Comparison of ENCODE assay signal across 8 cellular contexts in the genomic region with DNA sequence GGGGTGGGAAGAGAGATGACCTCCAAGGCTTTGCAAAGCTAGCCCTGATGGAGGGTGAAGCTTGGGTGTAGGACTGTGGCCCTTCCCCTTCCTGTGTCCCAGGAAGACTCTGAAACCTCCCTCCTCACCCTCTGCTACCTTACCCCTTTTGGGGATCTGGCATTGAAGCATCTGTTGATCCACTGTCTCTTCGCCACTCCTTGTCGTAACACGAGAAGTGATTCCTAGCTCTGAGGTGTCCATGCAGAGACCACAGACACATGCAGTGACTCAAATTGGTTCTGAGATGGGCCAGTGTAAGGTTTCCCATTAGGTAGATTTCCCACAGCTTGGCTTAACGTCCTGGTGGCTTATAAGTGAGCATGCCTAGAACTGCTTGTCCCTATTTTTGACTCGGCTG.
DNase-seq lines count a peak whose midpoint lies in the region; ATAC-seq and TF ChIP-seq lines count a peak whose summit lies in the region.

No MANE protein-coding gene starts in this region.

- no peaks in the 10 kb centered on the region for H3K79me2 ChIP-seq in KMS-11 (ENCODE audit: insufficient read depth, low read depth)
- no peaks in the 10 kb centered on the region for H3K79me2 ChIP-seq in Karpas-422 (ENCODE audit: low read length)

- no peaks in the 10 kb centered on the region for H3K9me3 Mint-ChIP-seq in stimulated activated effector memory CD8-positive, alpha-beta T cell treated with anti-CD3 and anti-CD28 coated beads, Interleukin-12 subunit alpha, Interleukin-12 subunit beta, amount 100 ng/mL, for 72 hours

- peak overlapping the region; percentile 62 for H3K4me3 Mint-ChIP-seq in stimulated activated effector memory CD8-positive, alpha-beta T cell treated with anti-CD3 and anti-CD28 coated beads, Interleukin-12 subunit alpha, Interleukin-12 subunit beta, amount 100 ng/mL, for 72 hours

- peak overlapping the region; percentile 84 for H3K27ac Mint-ChIP-seq in stimulated activated effector memory CD8-positive, alpha-beta T cell treated with anti-CD3 and anti-CD28 coated beads, Interleukin-12 subunit alpha, Interleukin-12 subunit beta, amount 100 ng/mL, for 72 hours

- H3K4me1 ChIP-seq in KMS-11 (ENCODE audit: low read depth, poor library complexity, severe bottlenecking), result peaks cover 29% of the 10 kb centered on the region
- H3K4me1 ChIP-seq in adipocyte (ENCODE audit: control insufficient read depth, insufficient read depth, low read length), result peaks cover 83% of the 10 kb centered on the region
- peaks cover 18% of the 10 kb centered on the region for H3K4me1 ChIP-seq in Karpas-422 (ENCODE audit: low read length)

- peak; percentile 64 for ATAC-seq in stimulated activated effector memory CD8-positive, alpha-beta T cell treated with anti-CD3 and anti-CD28 coated beads, Interleukin-12 subunit alpha, Interleukin-12 subunit beta, amount 100 ng/mL, for 72 hours
- no peak for ATAC-seq in HG03442 (IDR thresholded peaks at IDR 0.05; ENCODE audit: unreplicated experiment)

- H4K20me1 ChIP-seq in KMS-11 (ENCODE audit: insufficient read depth) (no peaks in the 10 kb centered on the region), Karpas-422 (ENCODE audit: insufficient read depth, low read depth, low read length) (no peaks in the 10 kb centered on the region)

- no peaks in the 10 kb centered on the region for H3K9me2 ChIP-seq in Karpas-422 (replicated peaks; ENCODE audit: insufficient read depth, low read length)

- H3K9ac ChIP-seq in KMS-11 (no peak overlapping the region), adipocyte (ENCODE audit: low read length) (peak overlapping the region; percentile 96), Karpas-422 (ENCODE audit: low read length) (no peak overlapping the region)

- peaks cover 96% of the 10 kb centered on the region for H3K4me1 Mint-ChIP-seq in stimulated activated effector memory CD8-positive, alpha-beta T cell treated with anti-CD3 and anti-CD28 coated beads, Interleukin-12 subunit alpha, Interleukin-12 subunit beta, amount 100 ng/mL, for 72 hours

- H3K4me2 ChIP-seq in KMS-11 (peak overlapping the region; percentile 51; the same call in 1 of the 2 replicates), Karpas-422 (ENCODE audit: low read depth, low read length, poor library complexity, severe bottlenecking) (no peak overlapping the region)

- no peaks in the 10 kb centered on the region for H3K36me3 ChIP-seq in KMS-11 (ENCODE audit: insufficient read depth)
- H3K36me3 ChIP-seq in adipocyte (ENCODE audit: control insufficient read depth, insufficient read depth, low read length, severe bottlenecking), result peaks cover 48% of the 10 kb centered on the region
- H3K36me3 ChIP-seq in Karpas-422 (ENCODE audit: insufficient read depth, low read length), result no peaks in the 10 kb centered on the region

- H2AFZ ChIP-seq in KMS-11 (ENCODE audit: low read depth), result no peak overlapping the region
- no peak overlapping the region for H2AFZ ChIP-seq in Karpas-422 (ENCODE audit: low read length)

- no peak for TF ChIP-seq CTCF in KMS-11 (conservative IDR thresholded peaks at IDR 0.05; ENCODE audit: low read depth, low read length)

- no peak overlapping the region for H3K27ac ChIP-seq in KMS-11
- H3K27ac ChIP-seq in layer of hippocampus (ENCODE audit: low read depth, low read length), result peak overlapping the region; percentile 99
- no peak overlapping the region for H3K27ac ChIP-seq in Karpas-422 (ENCODE audit: low read length)

- no peaks in the 10 kb centered on the region for H3K27me3 ChIP-seq in KMS-11 (ENCODE audit: insufficient read depth, low read depth)
- H3K27me3 ChIP-seq in adipocyte (replicated peaks; ENCODE audit: control insufficient read depth, insufficient read depth, low read length), result no peaks in the 10 kb centered on the region
- no peaks in the 10 kb centered on the region for H3K27me3 ChIP-seq in layer of hippocampus (ENCODE audit: control insufficient read depth, insufficient read depth, low read length)
- no peaks in the 10 kb centered on the region for H3K27me3 ChIP-seq in Karpas-422 (ENCODE audit: low read length)

- H3K9me3 ChIP-seq in adipocyte (ENCODE audit: control insufficient read depth, low read length), result no peaks in the 10 kb centered on the region
- H3K9me3 ChIP-seq in Karpas-422 (ENCODE audit: low read length), result no peaks in the 10 kb centered on the region

- peaks cover 66% of the 10 kb centered on the region for H3K36me3 Mint-ChIP-seq in stimulated activated effector memory CD8-positive, alpha-beta T cell treated with anti-CD3 and anti-CD28 coated beads, Interleukin-12 subunit alpha, Interleukin-12 subunit beta, amount 100 ng/mL, for 72 hours

- no peak overlapping the region for H3K4me3 ChIP-seq in KMS-11 (IDR thresholded peaks at IDR 0.05; ENCODE audit: insufficient read depth, low read depth, low read length)
- H3K4me3 ChIP-seq in adipocyte (ENCODE audit: low read length), result peak overlapping the region; percentile 70
- H3K4me3 ChIP-seq in Karpas-422 (ENCODE audit: low read length), result no peak overlapping the region

- DNase-seq in adipocyte (ENCODE audit: low read depth), result no peak
- no peak for DNase-seq in stimulated activated effector memory CD8-positive, alpha-beta T cell treated with anti-CD3 and anti-CD28 coated beads, Interleukin-12 subunit alpha, Interleukin-12 subunit beta, amount 100 ng/mL, for 72 hours (ENCODE audit: low spot score in 2 of 2)
- DNase-seq in SKM-1 (lab: John Stamatoyannopoulos, UW; ENCODE audit: unreplicated experiment), result no peak
- DNase-seq in COLO829 (ENCODE audit: low spot score), result no peak
- no peak for DNase-seq in Karpas-422
